ENCODE assay signal across 10 cellular contexts in the genomic region with DNA sequence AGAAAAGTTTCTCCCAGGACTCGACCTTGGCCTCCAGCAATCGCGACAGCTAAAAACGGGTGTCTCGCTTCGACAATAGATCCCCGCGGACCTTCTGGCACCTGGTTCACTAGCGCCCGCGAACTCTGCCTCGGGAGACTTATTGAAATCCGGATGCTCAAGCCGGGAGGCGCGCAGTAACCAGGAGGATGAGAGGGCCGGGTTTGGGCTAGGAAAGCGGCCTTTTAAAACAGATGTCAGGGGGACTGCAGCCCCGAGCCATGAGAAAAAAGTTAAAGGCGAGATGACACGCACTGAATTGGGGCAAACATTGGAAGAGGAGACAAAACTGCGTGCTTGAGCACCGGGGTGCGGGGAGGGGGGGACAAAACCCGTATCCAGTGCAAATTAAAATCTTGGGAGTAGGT. TPM values are rescaled to one million over a fixed set of nuclear protein-coding genes. Genes with fewer than 3 reads are reported as not detected.
DNase-seq lines count a peak whose midpoint lies in the region; ATAC-seq and TF ChIP-seq lines count a peak whose summit lies in the region.
"Had no signal": no experiment of that assay in that cellular context is flagged by ENCODE, and none has a peak within 500 bp of the region (broad histone marks: within the 10 kb centered on the region; RNA-seq: fewer than 3 reads in every experiment).

No MANE protein-coding gene starts in this region.

- intact Hi-C loops in Calu3 (cut with micrococcal nuclease; ENCODE audit: unreplicated experiment), result no loop called here

- peaks cover 66% of the 10 kb centered on the region for H3K27me3 ChIP-seq in thymus (ENCODE audit: control insufficient read depth, insufficient read depth)

- H3K36me3 ChIP-seq in thymus (ENCODE audit: control insufficient read depth, insufficient read depth), result peaks cover 1% of the 10 kb centered on the region
- H3K36me3 ChIP-seq: BLaER1 had no signal

- H3K4me3 Mint-ChIP-seq in chondrocyte (ENCODE audit: unreplicated experiment), result peak overlapping the region; percentile 75
- no peak overlapping the region for H3K4me3 Mint-ChIP-seq in Calu3 (ENCODE audit: low read depth, unreplicated experiment)

- TF ChIP-seq CTCF in chondrocyte (IDR thresholded peaks at IDR 0.05) (no peak), Calu3 (IDR thresholded peaks at IDR 0.05; ENCODE audit: unreplicated experiment) (no peak)

- peak overlapping the region; percentile 74 for H3K27ac Mint-ChIP-seq in chondrocyte (ENCODE audit: unreplicated experiment)
- no peak overlapping the region for H3K27ac Mint-ChIP-seq in Calu3 (ENCODE audit: unreplicated experiment)

- H3K4me1 ChIP-seq in thymus (ENCODE audit: control insufficient read depth, insufficient read depth, low read length), result no peaks in the 10 kb centered on the region

- no TSS peak for BruUV-seq in Calu3 (replicated peaks; lab: Mats Ljungman, UMichigan)

- H3K27me3 Mint-ChIP-seq in chondrocyte (ENCODE audit: low read depth) (peaks cover 39% of the 10 kb centered on the region), Calu3 (ENCODE audit: unreplicated experiment) (peaks cover 72% of the 10 kb centered on the region)

- H3K36me3 Mint-ChIP-seq in chondrocyte (ENCODE audit: low read depth), result peaks cover 9% of the 10 kb centered on the region
- peaks cover 4% of the 10 kb centered on the region for H3K36me3 Mint-ChIP-seq in Calu3 (ENCODE audit: insufficient read depth, unreplicated experiment)

- DNase-seq in activated CD8-positive, alpha-beta memory T cell treated with anti-CD3 and anti-CD28 coated beads for 24 hours, result peak; percentile 63
- no peak for DNase-seq in activated CD8-positive, alpha-beta memory T cell treated with anti-CD3 and anti-CD28 coated beads, Interleukin-2, amount 50 U/mL, for 48 hours
- no peak for DNase-seq in chondrocyte (ENCODE audit: low spot score)
- DNase-seq in mesenteric fat pad (ENCODE audit: low spot score), result peak; percentile 89
- no peak for DNase-seq in Calu3
- DNase-seq in UCSD-AML1 (lab: John Stamatoyannopoulos, UW; ENCODE audit: unreplicated experiment), result no peak

- no peak for ATAC-seq in GM18870 (IDR thresholded peaks at IDR 0.05; ENCODE audit: unreplicated experiment)

- CTCF ChIA-PET in Calu3 (lab: Charles Lee), result no interaction called here

- H3K27ac ChIP-seq in thymus (ENCODE audit: low read depth), result no peak overlapping the region
- H3K27ac ChIP-seq: BLaER1 had no signal

- peak overlapping the region; percentile 75 for H3K4me3 ChIP-seq in thymus (ENCODE audit: low read length)

- H3K9me3 Mint-ChIP-seq in chondrocyte (ENCODE audit: low read depth) (no peaks in the 10 kb centered on the region), Calu3 (ENCODE audit: low read depth, unreplicated experiment) (no peaks in the 10 kb centered on the region)

- peaks cover 27% of the 10 kb centered on the region for H3K4me1 Mint-ChIP-seq in chondrocyte (ENCODE audit: low read depth)
- H3K4me1 Mint-ChIP-seq in Calu3 (ENCODE audit: low read depth, unreplicated experiment), result no peaks in the 10 kb centered on the region

- WGBS in thymus, result 4% methylated on average over 25 of the region's 25 CpGs

- H3K9me3 ChIP-seq in thymus (ENCODE audit: control insufficient read depth), result no peaks in the 10 kb centered on the region

RNA-seq across cellular contexts. Expression of a gene that starts 0.6 kb away (rescaled TPM):
- total RNA-seq in chondrocyte, result 18.5 to 22.0 TPM (median 21.9 TPM) in 3 replicates
- 196 TPM for total RNA-seq in mesenteric fat pad
- 21.5 TPM for polyA plus RNA-seq in thymus
- total RNA-seq in Calu3 (2022), result not detected in 2 replicates
- total RNA-seq: RPMI7951 had no signal

Comparison
In these comparisons a context has a peak if more than half of its experiments do, and no peak if none do; other contexts are left out.
1. DNase-seq: peak in activated CD8-positive, alpha-beta memory T cell treated with anti-CD3 and anti-CD28 coated beads for 24 hours (single experiment) and mesenteric fat pad (single experiment); none in activated CD8-positive, alpha-beta memory T cell treated with anti-CD3 and anti-CD28 coated beads, Interleukin-2, amount 50 U/mL, for 48 hours (single experiment), chondrocyte (single experiment), Calu3 (single experiment) and UCSD-AML1 (single experiment).
2. RNA of a gene that starts 0.6 kb away (total RNA-seq): 196 TPM in mesenteric fat pad (single experiment) and 18.5 to 22.0 TPM in chondrocyte; not detected in Calu3; every median in the first group is over 10 times any median in the second.